ENCODE assay signal across 9 cellular contexts in genomic region chr18:5543036-5543671, GRCh38. TPM values are rescaled to one million over a fixed set of nuclear protein-coding genes. Genes with fewer than 3 reads are reported as not detected.
DNase-seq lines count a peak whose midpoint lies in the region; ATAC-seq, FAIRE-seq and TF ChIP-seq lines count a peak whose summit lies in the region.
"Had no signal": no experiment of that assay in that cellular context is flagged by ENCODE, and none has a peak within 500 bp of the region (broad histone marks: within the 10 kb centered on the region; RNA-seq: fewer than 3 reads in every experiment).

No MANE protein-coding gene starts in this region.

- intact Hi-C loops in head of caudate nucleus (cut with DNase I) = loop anchor here (10.0 kb wide), 1 partner anchor 88 kb away; no protein-coding TSS in a partner anchor
- intact Hi-C loops in posterior cingulate gyrus (cut with DNase I) = loop anchor here (5.0 to 10.0 kb wide), 2 partner anchors 88 to 116 kb away; no protein-coding TSS in a partner anchor

- FAIRE-seq in D721Med (lab: Jason Lieb, UNC) = no peak
- FAIRE-seq: GM18507 had no signal

- no peak for ATAC-seq in GM18868 (IDR thresholded peaks at IDR 0.05; ENCODE audit: unreplicated experiment)
- no peak for ATAC-seq in HG03354 (IDR thresholded peaks at IDR 0.05; ENCODE audit: poor library complexity, severe bottlenecking, unreplicated experiment)

- TF ChIP-seq CTCF in D721Med (IDR thresholded peaks at IDR 0.05; ENCODE audit: insufficient read depth, missing control alignments) = no peak

- DNase-seq in D721Med (ENCODE audit: insufficient read length, low spot score) = peak; percentile 44
- peak; percentile 24 for DNase-seq in SK-N-DZ (ENCODE audit: low spot score)
- peak in 33 of 42 donors; percentile 11 to 70 (median 42) for DNase-seq in head of caudate nucleus
- peak in 6 of 10 donors; percentile 12 to 86 (median 22) for DNase-seq in posterior cingulate gyrus
- DNase-seq in NCI-H1694 (lab: John Stamatoyannopoulos, UW) = no peak
- no peak for DNase-seq in HUDEP-2 (lab: John Stamatoyannopoulos, UW; ENCODE audit: unreplicated experiment in 76 of 76)

RNA-seq across cellular contexts. Expression of gene EPB41L3, which starts 0.6 kb away (rescaled TPM):
- polyA plus RNA-seq in SK-N-DZ (2014; cell fraction: cytosol; rRNA removed) = 49.0 and 52.9 TPM in 2 replicates
- polyA plus RNA-seq in SK-N-DZ (2014; cell fraction: nucleus; rRNA removed) = 65.4 and 69.7 TPM in 2 replicates

Comparison
In these comparisons a context has a peak if more than half of its experiments do, and no peak if none do; other contexts are left out.
1. DNase-seq: peak in D721Med (single experiment), SK-N-DZ (single experiment), head of caudate nucleus (33 of 42) and posterior cingulate gyrus (6 of 10); none in NCI-H1694 (single experiment) and HUDEP-2 (0 of 76).